ENCODE assay signal across 8 cellular contexts in genomic region chr9:96777539-96777864, GRCh38. TPM values are rescaled to one million over a fixed set of nuclear protein-coding genes. Genes with fewer than 3 reads are reported as not detected.
DNase-seq lines count a peak whose midpoint lies in the region; TF ChIP-seq lines count a peak whose summit lies in the region.

No MANE protein-coding gene starts in this region.

- H3K27ac ChIP-seq in RWPE1 = peak overlapping the region; percentile 79

- peaks cover 3% of the 10 kb centered on the region for H3K4me1 ChIP-seq in skeletal muscle satellite cell (ENCODE audit: control insufficient read depth, insufficient read depth, low read length)

- peak overlapping the region; percentile 81 for H3K9ac ChIP-seq in skeletal muscle satellite cell (ENCODE audit: low read depth, low read length)

- peak overlapping the region; percentile 83 for H3K4me3 ChIP-seq in fibroblast of pulmonary artery (replicated peaks; ENCODE audit: low read depth, low read length)
- peak overlapping the region; percentile 86 for H3K4me3 ChIP-seq in skeletal muscle satellite cell (ENCODE audit: low read length)

- CTCF ChIA-PET in RWPE1 (lab: Yijun Ruan, JAX) (interaction anchor here (1.4 kb wide), 1 partner anchor 21 kb away, joined by 6 read pairs; no protein-coding TSS in a partner anchor), HEK293T (lab: Yijun Ruan, JAX) (no interaction called here)

- peaks cover 35% of the 10 kb centered on the region for H3K36me3 ChIP-seq in skeletal muscle satellite cell (ENCODE audit: insufficient read depth, low read length)

- no peaks in the 10 kb centered on the region for H3K9me3 ChIP-seq in skeletal muscle satellite cell (replicated peaks; ENCODE audit: low read length)

- peak overlapping the region; percentile 86 for H3K4me2 ChIP-seq in skeletal muscle satellite cell (ENCODE audit: low read length)

- TF ChIP-seq CTCF in RWPE1 (conservative IDR thresholded peaks at IDR 0.05; ENCODE audit: low read depth) (no peak), fibroblast of pulmonary artery (IDR thresholded peaks at IDR 0.05; ENCODE audit: low read length, missing control alignments) (no peak)

- H3K27me3 ChIP-seq in skeletal muscle satellite cell (ENCODE audit: control insufficient read depth, insufficient read depth, low read length) = no peaks in the 10 kb centered on the region

- DNase-seq in activated CD8-positive, alpha-beta memory T cell treated with anti-CD3 and anti-CD28 coated beads, Interleukin-2, amount 50 U/mL, for 24 hours (ENCODE audit: extremely low read depth) = peak; percentile 4
- DNase-seq in activated CD8-positive, alpha-beta memory T cell treated with anti-CD3 and anti-CD28 coated beads for 24 hours = no peak
- DNase-seq in RWPE1 (ENCODE audit: low spot score) (peak; percentile 18), fibroblast of pulmonary artery (ENCODE audit: low read depth) (no peak), T1000 (lab: John Stamatoyannopoulos, UW) (no peak), HEK293T (ENCODE audit: extremely low spot score) (no peak)
- no peak for DNase-seq in effector CD4-positive, alpha-beta T cell

- POLR2A ChIA-PET in RWPE1 (lab: Yijun Ruan, JAX; ENCODE audit: low non-redundant PET) (no interaction called here), HEK293T (lab: Yijun Ruan, JAX) (interaction anchor here (1.0 to 1.3 kb wide), 2 partner anchors 152 to 159 kb away, joined by 3 to 4 read pairs; no protein-coding TSS in a partner anchor)

TF ChIP-seq in HEK293T, 16 proteins besides CTCF, POLR2A, EP300 and RAD21:
- TF ChIP-seq PKNOX1 (IDR thresholded peaks at IDR 0.05) (no peak), CTBP1 (IDR thresholded peaks at IDR 0.05; ENCODE audit: borderline replicate concordance) (no peak), FOXM1 (IDR thresholded peaks at IDR 0.05; ENCODE audit: borderline replicate concordance) (no peak), SUZ12 (IDR thresholded peaks at IDR 0.05) (no peak), TARDBP (IDR thresholded peaks at IDR 0.05) (no peak), ZNF384 (IDR thresholded peaks at IDR 0.05) (no peak), ELF4 (IDR thresholded peaks at IDR 0.05) (no peak), BHLHE40 (IDR thresholded peaks at IDR 0.05; ENCODE audit: borderline replicate concordance) (no peak), FOXK2 (IDR thresholded peaks at IDR 0.05) (no peak), LEF1 (IDR thresholded peaks at IDR 0.05; ENCODE audit: borderline replicate concordance) (no peak), L3MBTL2 (conservative IDR thresholded peaks at IDR 0.05) (no peak), HDGF (IDR thresholded peaks at IDR 0.05; ENCODE audit: borderline replicate concordance) (no peak), ARNT (IDR thresholded peaks at IDR 0.05) (no peak), FOXA1 (IDR thresholded peaks at IDR 0.05) (no peak)

RNA-seq across cellular contexts. Expression of gene ZNF510, which starts 0.4 kb away (rescaled TPM):
- total RNA-seq in skeletal muscle satellite cell (2012; rRNA removed) = 9.6 and 10.6 TPM in 2 replicates

Comparison
In these comparisons a context has a peak if more than half of its experiments do, and no peak if none do; other contexts are left out.
1. DNase-seq: peak in activated CD8-positive, alpha-beta memory T cell treated with anti-CD3 and anti-CD28 coated beads, Interleukin-2, amount 50 U/mL, for 24 hours (single experiment) and RWPE1 (single experiment); none in activated CD8-positive, alpha-beta memory T cell treated with anti-CD3 and anti-CD28 coated beads for 24 hours (single experiment), fibroblast of pulmonary artery (single experiment), T1000 (single experiment), HEK293T (single experiment) and effector CD4-positive, alpha-beta T cell (single experiment).